In the genomic region with DNA sequence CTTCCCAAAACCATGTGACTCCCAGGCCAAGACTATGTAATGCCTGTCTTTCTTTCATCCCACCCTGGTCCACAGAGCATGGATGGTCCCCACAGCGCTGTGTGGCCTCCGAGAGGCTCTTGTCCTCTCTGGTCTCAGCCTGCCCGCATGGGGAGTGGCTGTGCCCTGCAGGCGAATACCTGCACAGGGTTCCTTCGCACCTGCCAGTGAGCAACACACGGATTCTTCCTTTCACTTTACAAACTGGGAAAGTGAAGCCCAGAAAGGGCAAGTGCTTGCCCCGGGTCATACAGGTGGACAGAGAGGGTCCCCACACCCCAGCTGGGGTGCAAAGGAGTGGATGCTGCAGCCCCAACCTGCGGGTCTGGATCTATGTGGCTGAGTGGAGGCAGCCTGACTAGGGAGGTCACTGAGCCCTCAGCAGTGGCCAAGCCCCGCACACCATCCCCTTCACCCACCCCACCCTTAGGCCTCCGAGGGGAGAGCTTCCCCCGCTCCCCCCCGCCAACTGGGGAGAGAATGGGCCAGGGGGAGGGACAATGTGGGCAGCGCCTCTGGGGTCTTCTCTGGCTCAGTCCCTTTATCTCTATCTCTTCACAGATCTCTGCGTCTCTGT, we compare ENCODE assay signal across 9 cellular contexts. TPM values are rescaled to one million over a fixed set of nuclear protein-coding genes. Genes with fewer than 3 reads are reported as not detected.
DNase-seq lines count a peak whose midpoint lies in the region; ATAC-seq and TF ChIP-seq lines count a peak whose summit lies in the region.
"Had no signal": no experiment of that assay in that cellular context is flagged by ENCODE, and none has a peak within 500 bp of the region (broad histone marks: within the 10 kb centered on the region; RNA-seq: fewer than 3 reads in every experiment).

No MANE protein-coding gene starts in this region.

- H3K4me1 ChIP-seq in ascending aorta (peaks cover 2 to 26% of the 10 kb centered on the region in 2 donors), testis (peaks cover 34% of the 10 kb centered on the region)

- H3K27me3 ChIP-seq in ascending aorta (no peaks in the 10 kb centered on the region), kidney epithelial cell (ENCODE audit: control insufficient read depth, insufficient read depth, low read length) (no peaks in the 10 kb centered on the region), testis (no peaks in the 10 kb centered on the region)

- no peak for TF ChIP-seq POLR2A in testis (IDR thresholded peaks at IDR 0.05)

- H3K27ac ChIP-seq in ascending aorta, result peak overlapping the region; percentile 5 to 58
- peak overlapping the region; percentile 51 to 86 for H3K27ac ChIP-seq in testis

- no peaks in the 10 kb centered on the region for H3K9me3 ChIP-seq in ascending aorta
- H3K9me3 ChIP-seq in testis, result no peaks in the 10 kb centered on the region

- intact Hi-C loops in ascending aorta (cut with DNase I) (loop anchor here (2.0 to 10.0 kb wide), 4 partner anchors 72 to 254 kb away; partner anchors contain the start of genes BLOC1S3, NKPD1, TRAPPC6A and VASP), testis (cut with DNase I; ENCODE audit: low total_unique reads) (no loop called here)

- H3K36me3 ChIP-seq in ascending aorta, result no peaks in the 10 kb centered on the region
- H3K36me3 ChIP-seq in kidney epithelial cell (ENCODE audit: control insufficient read depth, insufficient read depth, low read length), result no peaks in the 10 kb centered on the region
- no peaks in the 10 kb centered on the region for H3K36me3 ChIP-seq in testis (ENCODE audit: low read depth, missing control alignments)

- H3K4me3 ChIP-seq in ascending aorta, result peak overlapping the region; percentile 83 to 99
- H3K4me3 ChIP-seq in kidney epithelial cell (ENCODE audit: low read depth, low read length), result peak overlapping the region; percentile 89
- peak overlapping the region; percentile 93 to 96 for H3K4me3 ChIP-seq in testis

- ATAC-seq in GM18909 (IDR thresholded peaks at IDR 0.05; ENCODE audit: poor library complexity, unreplicated experiment), result no peak
- ATAC-seq in HG03432 (IDR thresholded peaks at IDR 0.05; ENCODE audit: unreplicated experiment), result no peak

- no peak for TF ChIP-seq CTCF in ascending aorta (IDR thresholded peaks at IDR 0.05)
- no peak for TF ChIP-seq CTCF in kidney epithelial cell (IDR thresholded peaks at IDR 0.05; ENCODE audit: insufficient read depth, low read length, poor library complexity, severe bottlenecking)
- TF ChIP-seq CTCF in testis (IDR thresholded peaks at IDR 0.05), result no peak

- 13 to 45% methylated on average over 6 to 14 of the region's 14 CpGs for WGBS in testis, 2 donors

- DNase-seq in NCI-H748 (lab: John Stamatoyannopoulos, UW; ENCODE audit: unreplicated experiment), result peak; percentile 61
- no peak for DNase-seq in NCI-H748 treated with DMSO at 0.1 percent for 48 hours (lab: John Stamatoyannopoulos, UW)
- DNase-seq in ascending aorta (ENCODE audit: low spot score in 2 of 2), result no peak
- DNase-seq in kidney epithelial cell (ENCODE audit: low read depth), result no peak
- DNase-seq in testis, result no peak
- no peak for DNase-seq in activated CD8-positive, alpha-beta memory T cell treated with anti-CD3 and anti-CD28 coated beads, Interleukin-2, amount 50 U/mL, for 48 hours

RNA-seq across cellular contexts. Expression of gene MARK4, which starts 0.7 kb away (rescaled TPM):
- 22.8 TPM for total RNA-seq in ascending aorta
- total RNA-seq in kidney epithelial cell, result 21.8 and 21.9 TPM in 2 replicates
- total RNA-seq in testis, result 100 to 1,000 TPM; 197 to 200 TPM
- polyA plus RNA-seq in testis (ENCODE audit: insufficient read depth, low read depth, low replicate concordance), result 114 TPM

RNA-seq across cellular contexts. Expression of gene EXOC3L2, which starts 5.1 kb away (rescaled TPM):
- total RNA-seq in ascending aorta (33.5 TPM), kidney epithelial cell (0.27 TPM in 1 of 2 replicates, not detected in the other), testis (10 to 100 TPM; 29.5 to 30.2 TPM)
- polyA plus RNA-seq in testis (ENCODE audit: insufficient read depth, low read depth, low replicate concordance), result 7.4 TPM
- total RNA-seq: renal cortical epithelial cell had no signal

Comparison
In these comparisons a context has a peak if more than half of its experiments do, and no peak if none do; other contexts are left out.
1. RNA of gene EXOC3L2, which starts 5.1 kb away (total RNA-seq): 33.5 TPM in ascending aorta (single experiment) and 29.5 to 30.2 TPM in testis; 0.27 TPM in kidney epithelial cell; every median in the first group is over 10 times any median in the second.
2. Peak in every context shown above with its lines, with median percentiles within 50 percentile points of each other: H3K4me3 ChIP-seq.